Comparison of ENCODE assay signal across 9 cellular contexts in the genomic region with DNA sequence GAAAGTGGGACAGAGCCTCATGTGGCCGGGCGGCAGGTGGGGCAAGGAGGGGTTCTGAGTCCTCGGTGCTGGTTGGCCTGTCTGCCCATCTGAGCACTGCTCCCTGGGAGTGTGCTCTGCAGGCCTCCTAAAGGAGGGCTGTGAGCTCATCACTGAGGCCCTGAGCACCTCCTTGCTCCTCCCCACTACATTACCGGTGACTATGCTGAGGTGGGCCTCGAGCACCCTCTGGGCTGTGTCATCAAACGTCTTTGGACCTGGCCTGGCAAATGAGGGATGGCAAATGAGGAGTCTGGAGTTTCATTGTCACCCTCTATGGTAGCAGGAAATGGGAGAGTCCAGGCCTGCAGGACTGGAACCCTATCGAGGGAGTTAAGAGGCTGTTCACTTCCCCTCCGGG. TPM values are rescaled to one million over a fixed set of nuclear protein-coding genes. Genes with fewer than 3 reads are reported as not detected.
"Had no signal": no experiment of that assay in that cellular context is flagged by ENCODE, and none has a peak within 500 bp of the region (broad histone marks: within the 10 kb centered on the region; RNA-seq: fewer than 3 reads in every experiment).

No MANE protein-coding gene starts in this region.

- H3K4me1 Mint-ChIP-seq: GM23338 had no signal

- ATAC-seq: GM23338, HCT116 had no signal

- H3K4me3 ChIP-seq: GM23338, HAP-1 had no signal

- FAIRE-seq: HepG2 had no signal

- DNase-seq: HFFc6, KG1 had no signal

- H3K4me1 ChIP-seq: HAP-1 had no signal

- H2AFZ ChIP-seq: GM23338 had no signal

- H3K4me2 ChIP-seq: GM23338 had no signal

- H3K27ac ChIP-seq: HL-60 had no signal

- H3K9me3 ChIP-seq: HAP-1 had no signal

- H3K4me3 Mint-ChIP-seq: GM23338, HFFc6, IgD-negative memory B cell had no signal

- H3K36me3 ChIP-seq: HAP-1 had no signal

- H3K27ac Mint-ChIP-seq: GM23338, HFFc6, IgD-negative memory B cell had no signal

RNA-seq across cellular contexts. Expression of gene ZNF429, which starts 38.8 kb away (rescaled TPM):
- total RNA-seq: HT1080 had no signal
